1 cellular context compared by ENCODE assay signal in the genomic region with DNA sequence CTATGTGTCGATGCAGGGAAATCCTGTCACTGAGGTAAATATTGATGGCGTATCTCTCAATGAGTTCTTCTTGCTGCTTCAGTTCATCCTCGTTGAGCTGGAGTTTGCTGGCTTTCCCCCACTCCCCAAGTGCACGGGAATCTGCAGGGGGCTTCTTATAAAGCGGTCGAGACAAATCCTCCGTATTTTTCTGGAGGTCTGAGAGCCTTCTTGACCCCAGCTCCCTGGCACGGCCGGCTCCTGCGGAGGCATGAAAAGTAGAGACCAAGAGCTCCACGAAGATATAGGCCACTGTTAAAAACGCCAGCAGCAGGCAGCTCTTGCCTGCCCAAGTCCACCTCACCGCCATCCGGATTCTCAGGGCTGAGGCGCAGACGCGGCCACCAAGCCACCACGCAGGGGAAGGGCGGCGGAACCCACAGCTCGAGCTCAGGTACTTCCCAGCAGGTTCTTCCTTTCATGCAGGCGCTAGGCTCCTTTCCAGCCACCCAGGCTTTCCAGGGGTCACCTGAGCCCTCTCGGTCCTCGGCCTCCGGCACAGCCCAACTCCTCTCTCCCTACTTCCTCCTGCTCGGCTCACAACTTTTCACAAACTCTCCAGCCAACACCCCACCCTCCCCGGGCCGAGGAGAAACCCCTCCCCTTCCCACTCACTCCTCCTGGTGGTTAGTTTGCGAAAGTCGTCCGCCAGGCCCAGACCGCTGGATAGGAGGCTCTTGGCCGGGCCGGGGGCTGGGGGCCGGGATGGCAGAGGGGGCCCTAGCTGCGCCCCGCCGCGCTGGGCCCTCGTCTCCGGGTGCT.
A peak's percentile ranks its signal among the peaks of the same experiment; 100 is the strongest.
TF ChIP-seq lines count a peak whose summit lies in the region.

A gene (minus strand): TSS at position 596 of the 801 bp plus-strand sequence. CDS start 247 bp downstream, at position 349.

TF ChIP-seq in H1, 55 proteins besides CTCF, POLR2A, EP300 and RAD21:
- TF ChIP-seq PHF8 (conservative IDR thresholded peaks at IDR 0.05; ENCODE audit: low read depth, low read length) (peak; percentile 51; the same call in 1 of the 2 replicates), POLR2AphosphoS5 (IDR thresholded peaks at IDR 0.05; ENCODE audit: low read depth, low read length) (peak; percentile 41; the same call in 1 of the 2 replicates), SIN3A (conservative IDR thresholded peaks at IDR 0.05 in 1 of 2, IDR thresholded peaks at IDR 0.05 in 1 of 2; ENCODE audit: low read depth in 1 of 2, low read length in 2 of 2) (0 out of 4 replicates have a peak, but pooled peaks of 1 of the 2 experiments have one; percentile 20), BACH1 (IDR thresholded peaks at IDR 0.05; ENCODE audit: low read length) (0 out of 2 replicates have a peak, but pooled peaks have one; percentile 20), SP4 (IDR thresholded peaks at IDR 0.05; ENCODE audit: low read length) (no peak), TBP (IDR thresholded peaks at IDR 0.05; ENCODE audit: low read depth, low read length) (peak; percentile 56; the same call in 1 of the 2 replicates), TAF1 (IDR thresholded peaks at IDR 0.05; ENCODE audit: low read depth, low read length) (peak; percentile 59; the same call in 1 of the 2 replicates), SIX5 (IDR thresholded peaks at IDR 0.05; ENCODE audit: low read depth, low read length) (no peak), KDM4A (IDR thresholded peaks at IDR 0.05; ENCODE audit: low read depth, low read length, severe bottlenecking) (peak; percentile 8)
